Comparison of ENCODE assay signal across 8 cellular contexts in the genomic region with DNA sequence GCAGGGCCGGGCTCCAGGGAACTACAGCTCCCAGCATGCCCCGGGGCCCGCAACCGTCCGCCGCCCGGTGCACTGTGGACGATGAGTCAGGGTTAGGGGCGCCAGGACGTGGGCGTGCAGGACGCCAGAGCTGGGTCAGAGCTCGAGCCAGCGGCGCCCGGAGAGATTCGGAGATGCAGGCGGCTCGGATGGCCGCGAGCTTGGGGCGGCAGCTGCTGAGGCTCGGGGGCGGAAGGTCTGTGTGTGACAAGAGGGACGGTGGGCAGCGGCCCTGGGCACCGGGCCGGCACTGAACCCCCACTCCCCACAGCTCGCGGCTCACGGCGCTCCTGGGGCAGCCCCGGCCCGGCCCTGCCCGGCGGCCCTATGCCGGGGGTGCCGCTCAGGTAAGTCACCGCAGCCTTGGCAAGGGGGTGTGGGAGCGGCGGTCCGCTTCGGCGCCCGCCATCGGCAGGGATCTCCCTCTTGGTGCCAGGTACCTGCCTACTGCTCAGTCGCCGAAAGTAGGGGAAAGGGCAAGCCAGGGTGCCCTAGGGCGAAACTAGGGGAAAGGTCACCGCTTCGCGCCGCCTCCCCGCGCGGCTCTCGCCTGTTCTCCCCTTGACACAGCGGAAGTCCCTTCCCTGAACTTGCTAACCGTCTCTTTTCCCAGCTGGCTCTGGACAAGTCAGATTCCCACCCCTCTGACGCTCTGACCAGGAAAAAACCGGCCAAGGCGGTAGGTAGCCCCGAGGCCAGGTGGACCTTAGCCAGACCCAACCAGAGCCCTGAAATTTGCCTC. TPM values are rescaled to one million over a fixed set of nuclear protein-coding genes. Genes with fewer than 3 reads are reported as not detected.
DNase-seq lines count a peak whose midpoint lies in the region; ATAC-seq and TF ChIP-seq lines count a peak whose summit lies in the region.

A gene (plus strand): TSS at position 127 of the 781 bp plus-strand sequence. CDS start 47 bp downstream, at position 174.
A gene (minus strand): TSS at position 25 of the 781 bp plus-strand sequence.

- peak within 1 kb of the TSS; percentile 77 to 97 for H3K9ac ChIP-seq in colonic mucosa (ENCODE audit: low read depth in 2 of 2, low read length in 2 of 2)

- peaks cover 11% of the 10 kb centered on the region for H3K36me3 ChIP-seq in colonic mucosa

- ATAC-seq in HG02642 (IDR thresholded peaks at IDR 0.05; ENCODE audit: poor library complexity, unreplicated experiment), result peak; percentile 74
- ATAC-seq in left colon, result peak; percentile 69
- no peak for ATAC-seq in GM21526 (IDR thresholded peaks at IDR 0.05; ENCODE audit: low FRiP score, unreplicated experiment)

- intact Hi-C loops in colonic mucosa (cut with DNase I), result no loop called here
- intact Hi-C loops in left colon (cut with DNase I, micrococcal nuclease), result no loop called here

- TF ChIP-seq CTCF in GM10266 (IDR thresholded peaks at IDR 0.05; ENCODE audit: control insufficient read depth, insufficient read depth, low read depth, missing control alignments), result no peak
- TF ChIP-seq CTCF in colonic mucosa (IDR thresholded peaks at IDR 0.05), result no peak

- H3K4me3 ChIP-seq in colonic mucosa, result peak within 1 kb of the TSS; percentile 96

- peaks cover 14% of the 10 kb centered on the region for H3K4me1 ChIP-seq in colonic mucosa

- no peaks in the 10 kb centered on the region for H3K27me3 ChIP-seq in colonic mucosa

- no peaks in the 10 kb centered on the region for H3K9me3 ChIP-seq in colonic mucosa

- peak within 1 kb of the TSS; percentile 99 for H3K27ac ChIP-seq in colonic mucosa

- DNase-seq in GM10266 (ENCODE audit: extremely low spot score), result peak; percentile 93
- peak; percentile 58 for DNase-seq in NCI-H2227 treated with DMSO at 0.1 percent for 48 hours (lab: John Stamatoyannopoulos, UW)
- peak; percentile 89 for DNase-seq in activated CD4-positive, alpha-beta T cell treated with anti-CD3 and anti-CD28 coated beads for 48 hours
- DNase-seq in colonic mucosa, result peak; percentile 92
- DNase-seq in left colon, result peak; percentile 92
- DNase-seq in stimulated activated CD4-positive, alpha-beta T cell treated with anti-CD3 and anti-CD28 coated beads, Interleukin-1b, Interleukin-23, amount 100 ng/mL, for 48 hours, result peak; percentile 85

RNA-seq across cellular contexts. Expression of the first gene that starts in this region (rescaled TPM):
- total RNA-seq in colonic mucosa, result 100 to 1,000 TPM; 606 to 859 TPM
- 1,000 to 10,000 TPM in 1 of 2 donors, 100 to 1,000 TPM in 1; 784 to 1,134 TPM for total RNA-seq in left colon

RNA-seq across cellular contexts. Expression of the second gene that starts in this region (rescaled TPM):
- 1 to 10 TPM; 4.8 to 5.6 TPM for total RNA-seq in colonic mucosa
- total RNA-seq in left colon, result 1 to 10 TPM; 4.0 to 7.3 TPM
